ENCODE assay signal across 9 cellular contexts in genomic region chrX:104565791-104566687, GRCh38.
DNase-seq lines count a peak whose midpoint lies in the region; ATAC-seq and TF ChIP-seq lines count a peak whose summit lies in the region.
"Had no signal": no experiment of that assay in that cellular context is flagged by ENCODE, and none has a peak within 500 bp of the region (broad histone marks: within the 10 kb centered on the region; RNA-seq: fewer than 3 reads in every experiment).

Gene IL1RAPL2 (plus strand): TSS chrX:104566199.

- DNase-seq in NCI-H2081 (lab: John Stamatoyannopoulos, UW) (peak; percentile 23 to 32), NCI-H2081 treated with DMSO at 0.1 percent for 48 hours (lab: John Stamatoyannopoulos, UW) (no peak), MM.1S (peak; percentile 51), nephron progenitor cell (peak; percentile 68), LoVo (ENCODE audit: low spot score) (no peak), MV-4-11 (lab: John Stamatoyannopoulos, UW) (no peak)

- H3K27me3 Mint-ChIP-seq in nephron progenitor cell (ENCODE audit: low read depth, poor library complexity), result peaks cover 71% of the 10 kb centered on the region

- no peaks in the 10 kb centered on the region for H4K20me1 ChIP-seq in MM.1S (ENCODE audit: insufficient read depth, low read length)

- H2AFZ ChIP-seq in MM.1S (ENCODE audit: low read length), result peak within 1 kb of the TSS; percentile 65; the same call in 1 of the 2 replicates

- no peaks in the 10 kb centered on the region for H3K9me2 ChIP-seq in MM.1S (replicated peaks; ENCODE audit: insufficient read depth, low read length)

- H3K4me1 Mint-ChIP-seq in nephron progenitor cell, result no peaks in the 10 kb centered on the region
- H3K4me1 Mint-ChIP-seq: CD4-positive, CD25-positive, alpha-beta regulatory T cell had no signal

- peak; percentile 53 for TF ChIP-seq CTCF in MM.1S (IDR thresholded peaks at IDR 0.05; ENCODE audit: low read length)
- TF ChIP-seq CTCF in nephron progenitor cell (IDR thresholded peaks at IDR 0.05), result peak; percentile 55

- no peaks in the 10 kb centered on the region for H3K36me3 Mint-ChIP-seq in nephron progenitor cell (ENCODE audit: low read depth)
- H3K36me3 Mint-ChIP-seq: CD4-positive, CD25-positive, alpha-beta regulatory T cell had no signal

- H3K27me3 ChIP-seq in MM.1S (replicated peaks; ENCODE audit: insufficient read depth, low read length) (no peaks in the 10 kb centered on the region), duodenal mucosa (ENCODE audit: control insufficient read depth in 1 of 2, insufficient read depth in 2 of 2, low read length in 2 of 2) (peaks cover 14 to 20% of the 10 kb centered on the region in 2 donors)

- H3K36me3 ChIP-seq in MM.1S (replicated peaks; ENCODE audit: insufficient read depth, low read length) (no peaks in the 10 kb centered on the region), duodenal mucosa (ENCODE audit: control insufficient read depth in 1 of 2, insufficient read depth in 2 of 2, low read length in 2 of 2) (no peaks in the 10 kb centered on the region)

- ATAC-seq in GM21737 (IDR thresholded peaks at IDR 0.05; ENCODE audit: unreplicated experiment), result no peak

- no peak within 1 kb of the TSS for H3K27ac Mint-ChIP-seq in nephron progenitor cell
- H3K27ac Mint-ChIP-seq: CD4-positive, CD25-positive, alpha-beta regulatory T cell had no signal

- H3K9me3 Mint-ChIP-seq in nephron progenitor cell, result peaks cover 38% of the 10 kb centered on the region

- H3K4me3 ChIP-seq in MM.1S (ENCODE audit: low read length), result peak within 1 kb of the TSS; percentile 53
- peak within 1 kb of the TSS; percentile 48 to 57 for H3K4me3 ChIP-seq in duodenal mucosa (ENCODE audit: low read depth in 1 of 2, low read length in 2 of 2)

- H3K9ac ChIP-seq in MM.1S (ENCODE audit: low read length) (no peak within 1 kb of the TSS), duodenal mucosa (ENCODE audit: low read depth in 1 of 2, low read length in 2 of 2) (no peak within 1 kb of the TSS)

- H3K79me2 ChIP-seq in MM.1S (ENCODE audit: low read length), result no peaks in the 10 kb centered on the region

- H3K4me1 ChIP-seq in MM.1S (ENCODE audit: low read length), result no peaks in the 10 kb centered on the region
- H3K4me1 ChIP-seq in duodenal mucosa (ENCODE audit: control insufficient read depth in 1 of 2, insufficient read depth in 2 of 2, low read length in 2 of 2), result no peaks in the 10 kb centered on the region

- H3K27ac ChIP-seq in MM.1S (ENCODE audit: low read length) (no peak within 1 kb of the TSS), duodenal mucosa (ENCODE audit: low read depth, low read length) (no peak within 1 kb of the TSS)

- H3K4me3 Mint-ChIP-seq in nephron progenitor cell, result peak within 1 kb of the TSS; percentile 84
- H3K4me3 Mint-ChIP-seq: CD4-positive, CD25-positive, alpha-beta regulatory T cell had no signal

- no peaks in the 10 kb centered on the region for H3F3A ChIP-seq in MM.1S (ENCODE audit: insufficient read depth, low read length)

- H3K9me3 ChIP-seq in MM.1S (replicated peaks; ENCODE audit: insufficient read depth, low read length), result no peaks in the 10 kb centered on the region
- no peaks in the 10 kb centered on the region for H3K9me3 ChIP-seq in duodenal mucosa (ENCODE audit: control insufficient read depth in 1 of 2, low read length in 2 of 2)

- peak within 1 kb of the TSS; percentile 73 for H3K4me2 ChIP-seq in MM.1S (ENCODE audit: low read depth, low read length)

Comparison
In these comparisons a context has a peak if more than half of its experiments do, and no peak if none do; other contexts are left out.
1. DNase-seq: peak in NCI-H2081 (2 of 2), MM.1S (single experiment) and nephron progenitor cell (single experiment); none in NCI-H2081 treated with DMSO at 0.1 percent for 48 hours (single experiment), LoVo (single experiment) and MV-4-11 (single experiment).